Comparison of ENCODE assay signal across 1 cellular context in genomic region chr12:123065666-123066457, GRCh38.
TF ChIP-seq lines count a peak whose summit lies in the region.

No MANE protein-coding gene starts in this region.

TF ChIP-seq in H1, 55 proteins besides CTCF, POLR2A, EP300 and RAD21:
- TF ChIP-seq KDM1A (IDR thresholded peaks at IDR 0.05; ENCODE audit: borderline replicate concordance, low read length), result no peak
- TF ChIP-seq E2F6 (IDR thresholded peaks at IDR 0.05), result no peak
- no peak for TF ChIP-seq TEAD4 (IDR thresholded peaks at IDR 0.05; ENCODE audit: low read depth, low read length)
- TF ChIP-seq TAF7 (optimal IDR thresholded peaks at IDR 0.05; ENCODE audit: borderline replicate concordance, low read depth, low read length), result no peak
- TF ChIP-seq ASH2L (IDR thresholded peaks at IDR 0.05; ENCODE audit: low read length), result no peak
- TF ChIP-seq EZH2 (IDR thresholded peaks at IDR 0.05; ENCODE audit: low read depth, low read length, severe bottlenecking), result no peak
